Comparison of ENCODE assay signal across 17 cellular contexts in the genomic region with DNA sequence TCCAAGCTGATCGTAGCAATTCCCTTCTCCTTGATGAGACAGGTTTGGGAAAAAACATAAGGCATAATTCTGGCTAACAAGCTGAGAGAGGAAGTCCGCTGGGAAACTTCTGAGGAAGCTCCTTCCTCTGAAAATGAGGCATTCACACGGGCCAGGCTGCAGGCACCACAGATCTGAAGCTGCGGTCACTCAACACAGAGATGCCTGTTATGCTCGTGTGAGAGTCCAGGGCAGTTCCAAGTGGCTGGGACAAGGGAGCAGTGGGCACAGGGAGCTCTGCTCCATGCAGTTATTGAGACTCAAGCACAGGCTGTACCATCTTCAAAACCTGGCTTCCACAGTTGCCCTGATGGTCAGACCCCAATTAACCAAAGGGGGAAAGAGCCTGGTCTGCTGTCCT.
DNase-seq lines count a peak whose midpoint lies in the region; ATAC-seq, FAIRE-seq and TF ChIP-seq lines count a peak whose summit lies in the region.
"Had no signal": no experiment of that assay in that cellular context is flagged by ENCODE, and none has a peak within 500 bp of the region (broad histone marks: within the 10 kb centered on the region; RNA-seq: fewer than 3 reads in every experiment).

No MANE protein-coding gene starts in this region.

- H2AFZ ChIP-seq in OCI-LY7 (ENCODE audit: low read length), result peak overlapping the region; percentile 5; the same call in 1 of the 2 replicates
- H2AFZ ChIP-seq in GM12878 (ENCODE audit: control insufficient read depth, low read depth, low read length), result no peak overlapping the region
- H2AFZ ChIP-seq: hepatocyte, PC-9 had no signal

- in situ Hi-C loops in GM12878 (cut with MboI), result no loop called here

- H3K27ac ChIP-seq in OCI-LY7 (ENCODE audit: low read depth, low read length, poor library complexity, severe bottlenecking) (peak overlapping the region; percentile 97), GM12878 (ENCODE audit: control insufficient read depth, insufficient read depth) (peak overlapping the region; percentile 35), lower lobe of right lung (no peak overlapping the region)
- H3K27ac ChIP-seq: hepatocyte, PC-9 had no signal

- H3K27me3 ChIP-seq in GM12878 (replicated peaks in 1 of 2; ENCODE audit: control insufficient read depth in 2 of 2, insufficient read depth in 2 of 2, low read length in 1 of 2) (no peaks in the 10 kb centered on the region), lower lobe of right lung (ENCODE audit: low read depth) (no peaks in the 10 kb centered on the region)
- H3K27me3 ChIP-seq: hepatocyte had no signal

- SMC1A ChIA-PET in GM12878 (lab: Charles Lee; ENCODE audit: uncharacterized antibody, unreplicated experiment), result interaction anchor here (0.7 to 5.8 kb wide), 25 partner anchors 9 to 1053 kb away, joined by 3 to 121 read pairs (median 6); a partner anchor contains a TSS

- POLR2A ChIA-PET in activated CD4-positive, alpha-beta T cell treated with anti-CD3 and anti-CD28 coated beads, Interleukin-2, amount 10 ng/mL, durations not matched to agents 7 days and 5 days (lab: Charles Lee), result no interaction called here
- POLR2A ChIA-PET in OCI-LY7 (lab: Charles Lee), result interaction anchor here (0.5 to 4.6 kb wide), 16 partner anchors 10 to 1423 kb away, joined by 3 to 28 read pairs (median 6); a partner anchor contains a TSS
- POLR2A ChIA-PET in GM12878 (lab: Charles Lee), result interaction anchor here (0.6 to 6.6 kb wide), 8 partner anchors 10 to 200 kb away, joined by 3 to 73 read pairs (median 3); a partner anchor contains a TSS

- peaks cover 79% of the 10 kb centered on the region for H3K4me1 Mint-ChIP-seq in activated CD4-positive, alpha-beta T cell treated with anti-CD3 and anti-CD28 coated beads, Interleukin-2, amount 10 ng/mL, durations not matched to agents 7 days and 5 days

- H3K9ac ChIP-seq in GM12878 (ENCODE audit: control insufficient read depth, insufficient read depth, low read length), result peak overlapping the region; percentile 11; the same call in 1 of the 2 replicates

- WGBS in GM12878 (ENCODE audit: insufficient coverage, insufficient replicate concordance, low lambda C conversion rate, missing lambda C conversion rate), result 47% methylated on average over 5 of the region's 5 CpGs

- TF ChIP-seq RAD21 in GM12878 (IDR thresholded peaks at IDR 0.05; ENCODE audit: insufficient read depth, low read depth, low read length), result no peak

- H4K20me1 ChIP-seq in OCI-LY7 (ENCODE audit: insufficient read depth, low read length) (no peaks in the 10 kb centered on the region), GM12878 (ENCODE audit: control insufficient read depth, insufficient read depth) (no peaks in the 10 kb centered on the region)

- BruUV-seq in OCI-LY7 (replicated peaks; lab: Mats Ljungman, UMichigan) (no TSS peak), GM12878 (replicated peaks; lab: Mats Ljungman, UMichigan) (no TSS peak)

- H3K79me2 ChIP-seq in OCI-LY7 (ENCODE audit: insufficient read depth, low read depth, low read length) (peaks cover 6% of the 10 kb centered on the region; the same call in 1 of the 2 replicates), GM12878 (ENCODE audit: control insufficient read depth, insufficient read depth, low read length) (peaks cover 16% of the 10 kb centered on the region)
- H3K79me2 ChIP-seq: hepatocyte had no signal

- no peaks in the 10 kb centered on the region for H3K9me2 ChIP-seq in OCI-LY7 (ENCODE audit: insufficient read depth, low read length)

- H3K4me3 ChIP-seq in OCI-LY7 (ENCODE audit: low read depth, low read length, poor library complexity, severe bottlenecking) (peak overlapping the region; percentile 5), GM12878 (no peak overlapping the region), lower lobe of right lung (no peak overlapping the region)
- H3K4me3 ChIP-seq: hepatocyte, PC-9 had no signal

- FAIRE-seq in GM12878 (lab: Jason Lieb, UNC), result no peak
- FAIRE-seq: A204.1, endometrium, kidney had no signal

- DNase-seq in activated CD4-positive, alpha-beta T cell treated with anti-CD3 and anti-CD28 coated beads, Interleukin-2, amount 10 ng/mL, durations not matched to agents 7 days and 5 days, result no peak
- DNase-seq in activated CD4-positive, alpha-beta T cell treated with anti-CD3 and anti-CD28 coated beads for 48 hours, result no peak
- DNase-seq in OCI-LY7 (ENCODE audit: low spot score) (no peak), GM12878 (ENCODE audit: low read depth, low spot score) (no peak), sciatic nerve (ENCODE audit: low spot score) (peak; percentile 32), lower lobe of right lung (no peak), NCI-H2029 treated with DMSO at 0.1 percent for 48 hours (lab: John Stamatoyannopoulos, UW) (no peak), kidney tubule cell (ENCODE audit: low spot score) (no peak)
- DNase-seq: activated CD4-positive, alpha-beta T cell treated with anti-CD3 and anti-CD28 coated beads, Interleukin-2, amount 50 U/mL, for 4 hours; kidney; NCI-H526 treated with DMSO at 0.1 percent for 48 hours; PC-9 had no signal

- RAD21 ChIA-PET in GM12878 (lab: Charles Lee; ENCODE audit: unreplicated experiment), result interaction anchor here (0.6 to 5.7 kb wide), 20 partner anchors 10 to 1053 kb away, joined by 3 to 155 read pairs (median 4); a partner anchor contains a TSS

- no peak for TF ChIP-seq CTCF in OCI-LY7 (conservative IDR thresholded peaks at IDR 0.05; ENCODE audit: low read length)
- no peak for TF ChIP-seq CTCF in GM12878 (IDR thresholded peaks at IDR 0.05 in 2 of 3, conservative IDR thresholded peaks at IDR 0.05 in 1 of 3; ENCODE audit: control insufficient read depth in 2 of 3, extremely low read depth in 1 of 3, insufficient read depth in 1 of 3, low read depth in 3 of 3, low read length in 3 of 3)
- no peak for TF ChIP-seq CTCF in lower lobe of right lung (IDR thresholded peaks at IDR 0.05)

- ATAC-seq in GM12878 (0 out of 3 replicates have a peak, but pooled peaks have one; percentile 0), sciatic nerve (no peak), lower lobe of right lung (no peak)

- CTCF ChIA-PET in activated CD4-positive, alpha-beta T cell treated with anti-CD3 and anti-CD28 coated beads, Interleukin-2, amount 10 ng/mL, durations not matched to agents 7 days and 5 days (lab: Charles Lee), result interaction anchor here (0.8 to 2.1 kb wide), 7 partner anchors 9 to 63 kb away, joined by 4 to 8 read pairs (median 6); no protein-coding TSS in a partner anchor
- CTCF ChIA-PET in OCI-LY7 (lab: Charles Lee; ENCODE audit: unreplicated experiment), result interaction anchor here (1.1 to 1.4 kb wide), 3 partner anchors 16 to 41 kb away, joined by 3 to 7 read pairs (median 3); no protein-coding TSS in a partner anchor
- CTCF ChIA-PET in GM12878 (lab: Yijun Ruan, JAX), result interaction anchor here (1.0 to 4.0 kb wide), 12 partner anchors 9 to 1053 kb away, joined by 3 to 17 read pairs (median 6); a partner anchor contains a TSS

- intact Hi-C loops in OCI-LY7 (cut with micrococcal nuclease; ENCODE audit: unreplicated experiment) (loop anchor here (2.0 kb wide), 1 partner anchor 64 kb away; no protein-coding TSS in a partner anchor), GM12878 (cut with micrococcal nuclease; ENCODE audit: unreplicated experiment) (loop anchor here (2.0 to 10.0 kb wide), 4 partner anchors 102 to 756 kb away; no protein-coding TSS in a partner anchor), sciatic nerve (cut with DNase I) (no loop called here), lower lobe of right lung (cut with DNase I) (no loop called here)

- peaks cover 18% of the 10 kb centered on the region for H3K36me3 ChIP-seq in OCI-LY7 (ENCODE audit: insufficient read depth, low read length)
- no peaks in the 10 kb centered on the region; a peak in 2 of 4 replicates for H3K36me3 ChIP-seq in GM12878 (ENCODE audit: control insufficient read depth in 2 of 2, insufficient read depth in 2 of 2, low read length in 1 of 2)
- no peaks in the 10 kb centered on the region for H3K36me3 ChIP-seq in lower lobe of right lung

- peak overlapping the region; percentile 42 for H3K27ac Mint-ChIP-seq in activated CD4-positive, alpha-beta T cell treated with anti-CD3 and anti-CD28 coated beads, Interleukin-2, amount 10 ng/mL, durations not matched to agents 7 days and 5 days
- H3K27ac Mint-ChIP-seq: mesothelial cell of epicardium had no signal

- no peaks in the 10 kb centered on the region for H3K9me3 Mint-ChIP-seq in activated CD4-positive, alpha-beta T cell treated with anti-CD3 and anti-CD28 coated beads, Interleukin-2, amount 10 ng/mL, durations not matched to agents 7 days and 5 days
- H3K9me3 Mint-ChIP-seq: neural crest cell had no signal

- no peaks in the 10 kb centered on the region for H3K36me3 Mint-ChIP-seq in activated CD4-positive, alpha-beta T cell treated with anti-CD3 and anti-CD28 coated beads, Interleukin-2, amount 10 ng/mL, durations not matched to agents 7 days and 5 days (ENCODE audit: low read depth)
- H3K36me3 Mint-ChIP-seq: mesothelial cell of epicardium had no signal

- H3K4me2 ChIP-seq in OCI-LY7 (ENCODE audit: low read length), result peak overlapping the region; percentile 50
- H3K4me2 ChIP-seq in GM12878 (ENCODE audit: control insufficient read depth, insufficient read depth), result peak overlapping the region; percentile 80
- H3K4me2 ChIP-seq: hepatocyte, PC-9 had no signal

- H3K4me3 Mint-ChIP-seq in activated CD4-positive, alpha-beta T cell treated with anti-CD3 and anti-CD28 coated beads, Interleukin-2, amount 10 ng/mL, durations not matched to agents 7 days and 5 days, result no peak overlapping the region
- H3K4me3 Mint-ChIP-seq: mesothelial cell of epicardium, neural crest cell had no signal

- TF ChIP-seq POLR2A in GM12878 (IDR thresholded peaks at IDR 0.05; ENCODE audit: low read depth, low read length), result no peak

- H3K27me3 Mint-ChIP-seq in activated CD4-positive, alpha-beta T cell treated with anti-CD3 and anti-CD28 coated beads, Interleukin-2, amount 10 ng/mL, durations not matched to agents 7 days and 5 days, result no peaks in the 10 kb centered on the region

- H3K4me1 ChIP-seq in OCI-LY7 (ENCODE audit: insufficient read depth, low read length, poor library complexity, severe bottlenecking), result peaks cover 82% of the 10 kb centered on the region
- H3K4me1 ChIP-seq in GM12878 (ENCODE audit: control insufficient read depth, insufficient read depth, low read length), result peaks cover 51% of the 10 kb centered on the region
- peaks cover 42% of the 10 kb centered on the region for H3K4me1 ChIP-seq in lower lobe of right lung

- no peaks in the 10 kb centered on the region for H3K9me3 ChIP-seq in OCI-LY7 (ENCODE audit: low read length)
- H3K9me3 ChIP-seq in GM12878 (replicated peaks; ENCODE audit: control insufficient read depth, insufficient read depth, low read length), result no peaks in the 10 kb centered on the region
- no peaks in the 10 kb centered on the region for H3K9me3 ChIP-seq in lower lobe of right lung

- TF ChIP-seq EP300 in GM12878 (IDR thresholded peaks at IDR 0.05; ENCODE audit: borderline replicate concordance in 1 of 2, control insufficient read depth in 1 of 2, low read depth in 2 of 2, low read length in 2 of 2), result no peak

Comparison
In these comparisons a context has a peak if more than half of its experiments do, and no peak if none do; other contexts are left out.
1. intact Hi-C loops: an anchor here in OCI-LY7 (2.0 kb wide) and GM12878 (2.0 to 10.0 kb wide); none called in sciatic nerve and lower lobe of right lung.